In genomic region chr6:8392569-8392968, GRCh38 we compare ENCODE assay signal across 16 cellular contexts. TPM values are rescaled to one million over a fixed set of nuclear protein-coding genes. Genes with fewer than 3 reads are reported as not detected.
A peak's percentile ranks its signal among the peaks of the same experiment; 100 is the strongest.
DNase-seq lines count a peak whose midpoint lies in the region; ATAC-seq lines count a peak whose summit lies in the region.
"Had no signal": no experiment of that assay in that cellular context is flagged by ENCODE, and none has a peak within 500 bp of the region (broad histone marks: within the 10 kb centered on the region; RNA-seq: fewer than 3 reads in every experiment).

No MANE protein-coding gene starts in this region.

- H3K4me3 ChIP-seq in right cardiac atrium (ENCODE audit: low read length), result no peak overlapping the region
- H3K4me3 ChIP-seq: body of pancreas had no signal

- intact Hi-C loops in right cardiac atrium (cut with DNase I) (no loop called here), left cardiac atrium (cut with DNase I) (no loop called here), head of caudate nucleus (cut with DNase I) (no loop called here)

- no peaks in the 10 kb centered on the region for H3K9me3 Mint-ChIP-seq in activated naive CD8-positive, alpha-beta T cell treated with anti-CD3 and anti-CD28 coated beads, Interleukin-2, amount 10 ng/mL, durations not matched to agents 7 days and 5 days

- H3K27me3 Mint-ChIP-seq in activated naive CD8-positive, alpha-beta T cell treated with anti-CD3 and anti-CD28 coated beads, Interleukin-2, amount 10 ng/mL, durations not matched to agents 7 days and 5 days, result no peaks in the 10 kb centered on the region

- DNase-seq in right cardiac atrium (no peak), left cardiac atrium (no peak), NCI-H748 treated with DMSO at 0.1 percent for 48 hours (lab: John Stamatoyannopoulos, UW) (peak; percentile 62), head of caudate nucleus (no peak), AG20443 (ENCODE audit: low spot score) (no peak), NCI-H2081 (lab: John Stamatoyannopoulos, UW) (no peak)
- DNase-seq in activated naive CD8-positive, alpha-beta T cell treated with anti-CD3 and anti-CD28 coated beads, Interleukin-2, amount 10 ng/mL, durations not matched to agents 7 days and 5 days, result no peak
- DNase-seq: activated CD4-positive, CD25-positive, alpha-beta regulatory T cell; body of pancreas; DMS79 treated with DMSO at 0.1 percent for 48 hours; effector CD4-positive, alpha-beta T cell; immature natural killer cell; SHP77; stimulated activated CD4-positive, alpha-beta T cell treated with anti-CD3 and anti-CD28 coated beads, Interleukin-1b, Interleukin-23, amount 100 ng/mL, for 48 hours had no signal

- H3K4me3 Mint-ChIP-seq in activated naive CD8-positive, alpha-beta T cell treated with anti-CD3 and anti-CD28 coated beads, Interleukin-2, amount 10 ng/mL, durations not matched to agents 7 days and 5 days, result peak overlapping the region; percentile 39
- H3K4me3 Mint-ChIP-seq: immature natural killer cell had no signal

- H3K27ac ChIP-seq in right cardiac atrium (ENCODE audit: low read length), result no peak overlapping the region
- H3K27ac ChIP-seq: body of pancreas, HL-60 had no signal

- peaks cover 5% of the 10 kb centered on the region for H3K36me3 Mint-ChIP-seq in activated naive CD8-positive, alpha-beta T cell treated with anti-CD3 and anti-CD28 coated beads, Interleukin-2, amount 10 ng/mL, durations not matched to agents 7 days and 5 days

- 58% methylated on average over 2 of the region's 2 CpGs for WGBS in right cardiac atrium

- peak overlapping the region; percentile 72 for H3K27ac Mint-ChIP-seq in activated naive CD8-positive, alpha-beta T cell treated with anti-CD3 and anti-CD28 coated beads, Interleukin-2, amount 10 ng/mL, durations not matched to agents 7 days and 5 days

- POLR2A ChIA-PET in activated naive CD8-positive, alpha-beta T cell treated with anti-CD3 and anti-CD28 coated beads, Interleukin-2, amount 10 ng/mL, durations not matched to agents 7 days and 5 days (lab: Charles Lee), result no interaction called here

- peak; percentile 36 to 79 for ATAC-seq in right cardiac atrium
- ATAC-seq in left cardiac atrium, result no peak
- peak; percentile 52 for ATAC-seq in activated naive CD8-positive, alpha-beta T cell treated with anti-CD3 and anti-CD28 coated beads, Interleukin-2, amount 10 ng/mL, durations not matched to agents 7 days and 5 days (ENCODE audit: low read depth)
- no peak for ATAC-seq in HG03159 (IDR thresholded peaks at IDR 0.05; ENCODE audit: unreplicated experiment)
- ATAC-seq: body of pancreas had no signal

- peaks cover 12% of the 10 kb centered on the region for H3K4me1 Mint-ChIP-seq in activated naive CD8-positive, alpha-beta T cell treated with anti-CD3 and anti-CD28 coated beads, Interleukin-2, amount 10 ng/mL, durations not matched to agents 7 days and 5 days

- no peaks in the 10 kb centered on the region for H3K9me3 ChIP-seq in right cardiac atrium (ENCODE audit: control insufficient read depth, low read length)
- H3K9me3 ChIP-seq: body of pancreas had no signal

- no peaks in the 10 kb centered on the region for H3K4me1 ChIP-seq in right cardiac atrium (ENCODE audit: control insufficient read depth, insufficient read depth, low read length)
- H3K4me1 ChIP-seq: body of pancreas had no signal

- H3K27me3 ChIP-seq in right cardiac atrium (ENCODE audit: control insufficient read depth, insufficient read depth), result no peaks in the 10 kb centered on the region
- H3K27me3 ChIP-seq: body of pancreas had no signal

RNA-seq across cellular contexts. Expression of gene SLC35B3, which starts 42.8 kb away (rescaled TPM):
- total RNA-seq in right cardiac atrium (10 to 100 TPM in 3 of 4 donors, 1 to 10 TPM in 1; 9.7 to 12.8 (median 10.2) TPM), left cardiac atrium (10 to 100 TPM in 1 of 2 donors, 1 to 10 TPM in 1; 9.0 to 11.1 TPM)
- 9.1 TPM for polyA plus RNA-seq in right cardiac atrium
- total RNA-seq in activated naive CD8-positive, alpha-beta T cell treated with anti-CD3 and anti-CD28 coated beads, Interleukin-2, amount 10 ng/mL, durations not matched to agents 7 days and 5 days, result 10 to 100 TPM; 11.6 to 12.7 TPM

Comparison
In these comparisons a context has a peak if more than half of its experiments do, and no peak if none do; other contexts are left out.
1. ATAC-seq: peak in right cardiac atrium (2 of 2) and activated naive CD8-positive, alpha-beta T cell treated with anti-CD3 and anti-CD28 coated beads, Interleukin-2, amount 10 ng/mL, durations not matched to agents 7 days and 5 days (single experiment); none in left cardiac atrium (0 of 2) and HG03159 (single experiment).